Comparison of ENCODE assay signal across 9 cellular contexts in the genomic region with DNA sequence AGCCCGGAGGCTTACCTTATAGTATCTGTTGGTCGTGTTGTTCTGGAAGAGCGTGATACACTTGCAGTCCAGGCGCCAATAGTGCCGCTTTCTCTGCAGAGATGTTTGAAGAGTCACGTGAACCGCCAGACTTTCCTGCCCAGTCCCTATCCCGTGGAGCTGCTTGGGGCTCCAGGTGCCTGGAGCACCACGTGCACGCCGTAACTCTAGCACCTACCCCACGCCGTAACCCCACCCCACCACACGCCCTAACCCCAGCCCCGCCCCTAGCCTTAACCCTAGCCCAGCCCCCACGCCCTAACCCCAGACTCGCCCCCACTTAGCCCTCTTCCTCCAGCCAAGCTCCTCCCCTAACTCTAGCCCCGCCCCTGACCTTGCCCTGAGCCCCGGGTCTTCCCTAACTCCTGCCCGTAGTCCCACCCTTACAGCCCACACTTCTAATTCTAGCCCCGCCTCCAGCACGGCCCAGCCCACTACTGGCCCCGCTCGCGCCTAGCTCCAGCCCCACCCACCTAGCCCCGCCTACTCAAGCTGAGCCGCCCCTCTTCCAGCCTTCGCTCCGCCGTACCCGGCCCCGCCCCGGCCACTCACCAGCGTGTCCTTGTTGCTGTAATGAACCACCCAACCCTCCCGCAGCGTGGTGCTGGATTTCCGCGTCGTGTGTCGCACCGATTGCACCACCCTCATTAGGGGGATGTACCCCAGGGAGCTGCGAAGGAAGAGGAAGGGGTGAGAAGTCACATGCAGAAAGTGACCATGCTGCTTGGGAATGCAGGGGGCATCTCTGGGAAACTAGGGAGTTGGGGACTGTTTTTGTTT. TPM values are rescaled to one million over a fixed set of nuclear protein-coding genes. Genes with fewer than 3 reads are reported as not detected.
A peak's percentile ranks its signal among the peaks of the same experiment; 100 is the strongest.
DNase-seq lines count a peak whose midpoint lies in the region; ATAC-seq and TF ChIP-seq lines count a peak whose summit lies in the region.
"Had no signal": no experiment of that assay in that cellular context is flagged by ENCODE, and none has a peak within 500 bp of the region (broad histone marks: within the 10 kb centered on the region; RNA-seq: fewer than 3 reads in every experiment).

No MANE protein-coding gene starts in this region.

- H3K27ac ChIP-seq in Peyer's patch (peak overlapping the region in 2 of 4 donors; percentile 5 to 23), esophagus squamous epithelium (peak overlapping the region; percentile 16 to 72 (median 53))

- peak; percentile 55 for DNase-seq in G401 (ENCODE audit: low spot score)
- DNase-seq in Peyer's patch, result peak; percentile 31 to 97 (median 94)
- DNase-seq in esophagus squamous epithelium (lab: John Stamatoyannopoulos, UW), result no peak
- DNase-seq in mucosa of gallbladder (ENCODE audit: low spot score), result peak; percentile 86
- no peak for DNase-seq in inferior parietal cortex (ENCODE audit: extremely low spot score)
- no peak for DNase-seq in activated CD8-positive, alpha-beta memory T cell treated with anti-CD3 and anti-CD28 coated beads, Interleukin-2, amount 50 U/mL, for 4 hours

- H3K36me3 ChIP-seq in Peyer's patch (peaks cover under 1 to 87% (median 4%) of the 10 kb centered on the region in 3 donors), esophagus squamous epithelium (peaks cover 74 to 100% (median 83%) of the 10 kb centered on the region in 3 donors)

- ATAC-seq in GM21825 (IDR thresholded peaks at IDR 0.05; ENCODE audit: unreplicated experiment) (no peak), HG03469 (IDR thresholded peaks at IDR 0.05; ENCODE audit: unreplicated experiment) (no peak)

- H3K9me3 ChIP-seq in Peyer's patch (no peaks in the 10 kb centered on the region), esophagus squamous epithelium (no peaks in the 10 kb centered on the region)

- TF ChIP-seq CTCF in Peyer's patch (IDR thresholded peaks at IDR 0.05), result no peak
- no peak for TF ChIP-seq CTCF in esophagus squamous epithelium (IDR thresholded peaks at IDR 0.05)

- H3K27me3 ChIP-seq in Peyer's patch (no peaks in the 10 kb centered on the region), esophagus squamous epithelium (no peaks in the 10 kb centered on the region)

- 34 to 59% methylated on average over 15 to 32 of the region's 42 CpGs for WGBS in esophagus squamous epithelium, 2 donors

- intact Hi-C loops in esophagus squamous epithelium (cut with DNase I), result no loop called here

- H3K4me3 ChIP-seq in Peyer's patch, result peak overlapping the region in 1 of 4 donors; percentile 18
- H3K4me3 ChIP-seq in esophagus squamous epithelium, result peak overlapping the region in 2 of 4 donors; percentile 27 to 40

- in situ Hi-C loops in G401 (cut with HindIII; ENCODE audit: low sequenced_read_pairs), result loop anchor here (25.0 kb wide), 1 partner anchor 160 kb away; no protein-coding TSS in a partner anchor

- H3K4me1 ChIP-seq in Peyer's patch (peaks cover 0 to 4% (median 0%) of the 10 kb centered on the region in 4 donors), esophagus squamous epithelium (peaks cover 0 to 17% (median 0%) of the 10 kb centered on the region in 3 donors)

- TF ChIP-seq POLR2A in Peyer's patch (IDR thresholded peaks at IDR 0.05) (peak in 1 of 2 donors; percentile 6), esophagus squamous epithelium (IDR thresholded peaks at IDR 0.05) (no peak)

RNA-seq across cellular contexts. Expression of a gene that starts 19.6 kb away (rescaled TPM):
- total RNA-seq in G401 (2014; rRNA removed; shearing (Covaris generic)), result 14.6 and 19.9 TPM in 2 replicates
- 10 to 100 TPM; 57.0 to 88.8 (median 64.0) TPM for total RNA-seq in Peyer's patch
- total RNA-seq in esophagus squamous epithelium, result 10 to 100 TPM; 28.8 to 54.2 (median 31.8) TPM
- 61.5 TPM for total RNA-seq in mucosa of gallbladder

RNA-seq across cellular contexts. Expression of a gene that starts 36.4 kb away (rescaled TPM):
- total RNA-seq in G401 (2014; rRNA removed; shearing (Covaris generic)), result 12.0 and 16.3 TPM in 2 replicates
- total RNA-seq in Peyer's patch, result 1 to 10 TPM in 2 of 4 donors, under 1 TPM in 2; 0.53 to 2.3 (median 1.4) TPM
- total RNA-seq in esophagus squamous epithelium, result 1 to 10 TPM in 2 of 4 donors, under 1 TPM in 2; 0.22 to 5.7 (median 1.8) TPM
- 31.0 TPM for total RNA-seq in mucosa of gallbladder
- total RNA-seq: epithelial cell of proximal tubule had no signal

RNA-seq across cellular contexts. Expression of a gene that starts 48.5 kb away (rescaled TPM):
- 19.3 and 42.4 TPM in 2 replicates for total RNA-seq in G401 (2014; rRNA removed; shearing (Covaris generic))
- total RNA-seq in Peyer's patch, result 10 to 100 TPM in 3 of 4 donors, 1 to 10 TPM in 1; 9.1 to 18.6 (median 15.3) TPM
- total RNA-seq in esophagus squamous epithelium, result 10 to 100 TPM in 1 of 4 donors, 1 to 10 TPM in 3; 5.6 to 12.6 (median 9.3) TPM
- 16.3 TPM for total RNA-seq in mucosa of gallbladder

RNA-seq across cellular contexts. Expression of a gene that starts 48.9 kb away (rescaled TPM):
- 118 and 134 TPM in 2 replicates for total RNA-seq in G401 (2014; rRNA removed; shearing (Covaris generic))
- total RNA-seq in Peyer's patch, result 100 to 1,000 TPM in 3 of 4 donors, 10 to 100 TPM in 1; 80.9 to 146 (median 116) TPM
- total RNA-seq in esophagus squamous epithelium, result 10 to 100 TPM; 60.1 to 86.4 (median 69.7) TPM
- 83.9 TPM for total RNA-seq in mucosa of gallbladder

Comparison
In these comparisons a context has a peak if more than half of its experiments do, and no peak if none do; other contexts are left out.
1. DNase-seq: peak in G401 (single experiment), Peyer's patch (3 of 3) and mucosa of gallbladder (single experiment); none in esophagus squamous epithelium (single experiment), inferior parietal cortex (single experiment) and activated CD8-positive, alpha-beta memory T cell treated with anti-CD3 and anti-CD28 coated beads, Interleukin-2, amount 50 U/mL, for 4 hours (single experiment).